ENCODE assay signal across 23 cellular contexts in genomic region chr18:9340472-9340871, GRCh38. TPM values are rescaled to one million over a fixed set of nuclear protein-coding genes. Genes with fewer than 3 reads are reported as not detected.
DNase-seq lines count a peak whose midpoint lies in the region; ATAC-seq, FAIRE-seq and TF ChIP-seq lines count a peak whose summit lies in the region.
"Had no signal": no experiment of that assay in that cellular context is flagged by ENCODE, and none has a peak within 500 bp of the region (broad histone marks: within the 10 kb centered on the region; RNA-seq: fewer than 3 reads in every experiment).

No MANE protein-coding gene starts in this region.

- TF ChIP-seq CTCF in GM12864 (IDR thresholded peaks at IDR 0.05; ENCODE audit: low read depth, low read length, missing control alignments) (no peak), GM12878 (IDR thresholded peaks at IDR 0.05 in 2 of 3, conservative IDR thresholded peaks at IDR 0.05 in 1 of 3; ENCODE audit: control insufficient read depth in 2 of 3, extremely low read depth in 1 of 3, insufficient read depth in 1 of 3, low read depth in 3 of 3, low read length in 3 of 3) (no peak), right atrium auricular region (IDR thresholded peaks at IDR 0.05) (no peak)

- SMC1A ChIA-PET in GM12878 (lab: Charles Lee; ENCODE audit: uncharacterized antibody, unreplicated experiment) = interaction anchor here (1.3 to 7.6 kb wide), 2 partner anchors 10 to 173 kb away, joined by 4 to 63 read pairs; no protein-coding TSS in a partner anchor

- RAD21 ChIA-PET in GM12878 (lab: Charles Lee; ENCODE audit: unreplicated experiment) = no interaction called here

- no peak overlapping the region for H3K9ac ChIP-seq in GM12878 (ENCODE audit: control insufficient read depth, insufficient read depth, low read length)
- H3K9ac ChIP-seq: BLaER1 treated with 17β-estradiol and CSF1 and Interleukin-3, amounts not matched to agents 10 nM and 100 nM had no signal

- H3K27me3 ChIP-seq in GM12878 (replicated peaks in 1 of 2; ENCODE audit: control insufficient read depth in 2 of 2, insufficient read depth in 2 of 2, low read length in 1 of 2) (no peaks in the 10 kb centered on the region), right atrium auricular region (no peaks in the 10 kb centered on the region)
- H3K27me3 ChIP-seq: BE2C; BLaER1 treated with 17β-estradiol and CSF1 and Interleukin-3, amounts not matched to agents 10 nM and 100 nM had no signal

- TF ChIP-seq RAD21 in GM12878 (IDR thresholded peaks at IDR 0.05; ENCODE audit: insufficient read depth, low read depth, low read length) = no peak

- H3K27ac ChIP-seq in GM12878 (ENCODE audit: control insufficient read depth, insufficient read depth) = peak overlapping the region; percentile 20; the same call in 1 of the 2 replicates
- no peak overlapping the region for H3K27ac ChIP-seq in right atrium auricular region
- H3K27ac ChIP-seq: A549; BLaER1 treated with 17β-estradiol and CSF1 and Interleukin-3, amounts not matched to agents 10 nM and 100 nM had no signal

- H3K4me2 ChIP-seq in GM12878 (ENCODE audit: control insufficient read depth, insufficient read depth) = no peak overlapping the region
- H3K4me2 ChIP-seq: A549; BLaER1 treated with 17β-estradiol and CSF1 and Interleukin-3, amounts not matched to agents 10 nM and 100 nM had no signal

- peaks cover 5% of the 10 kb centered on the region; the same call in 1 of the 2 replicates for H3K4me1 ChIP-seq in GM12878 (ENCODE audit: control insufficient read depth, insufficient read depth, low read length)
- H3K4me1 ChIP-seq in right atrium auricular region = peaks cover 0 to 3% of the 10 kb centered on the region in 2 donors
- H3K4me1 ChIP-seq: BE2C, HAP-1 had no signal

- in situ Hi-C loops in GM12878 (cut with MboI) = no loop called here

- H3K9me3 ChIP-seq in GM12878 (replicated peaks; ENCODE audit: control insufficient read depth, insufficient read depth, low read length) (peaks cover 7% of the 10 kb centered on the region; the same call in 2 of the 3 replicates), right atrium auricular region (no peaks in the 10 kb centered on the region)
- H3K9me3 ChIP-seq: A549, BE2C, HAP-1 had no signal

- BruUV-seq in GM12878 (replicated peaks; lab: Mats Ljungman, UMichigan) = no TSS peak

- CTCF ChIA-PET in GM12878 (lab: Yijun Ruan, JAX) = interaction anchor here (1.4 to 2.0 kb wide), 2 partner anchors 10 to 267 kb away, joined by 5 to 6 read pairs; no protein-coding TSS in a partner anchor

- TF ChIP-seq POLR2A in GM12878 (IDR thresholded peaks at IDR 0.05; ENCODE audit: low read depth, low read length) = no peak

- peaks cover 41% of the 10 kb centered on the region for H3K79me2 ChIP-seq in GM12878 (ENCODE audit: control insufficient read depth, insufficient read depth, low read length)

- no peaks in the 10 kb centered on the region for H4K20me1 ChIP-seq in GM12878 (ENCODE audit: control insufficient read depth, insufficient read depth)

- no peak overlapping the region for H2AFZ ChIP-seq in GM12878 (ENCODE audit: control insufficient read depth, low read depth, low read length)

- 74% methylated on average over 6 of the region's 6 CpGs for WGBS in GM12878 (ENCODE audit: insufficient coverage, insufficient replicate concordance, low lambda C conversion rate, missing lambda C conversion rate)

- no peak for FAIRE-seq in GM12878 (lab: Jason Lieb, UNC)
- FAIRE-seq: A549, G401.6, GM12892, H54 had no signal

- ATAC-seq in HG02870 (IDR thresholded peaks at IDR 0.05; ENCODE audit: unreplicated experiment) (peak; percentile 35), GM12878 (peak; percentile 42), left ventricle myocardium superior (no peak), HG03175 (IDR thresholded peaks at IDR 0.05; ENCODE audit: unreplicated experiment) (no peak)
- ATAC-seq: A549 had no signal

- peaks cover 0 to 3% of the 10 kb centered on the region in 2 experiments; a peak in 2 of 4 replicates for H3K36me3 ChIP-seq in GM12878 (ENCODE audit: control insufficient read depth in 2 of 2, insufficient read depth in 2 of 2, low read length in 1 of 2)
- H3K36me3 ChIP-seq in right atrium auricular region = peaks cover 18% of the 10 kb centered on the region
- H3K36me3 ChIP-seq: BE2C had no signal

- POLR2A ChIA-PET in GM12878 (lab: Charles Lee) = interaction anchor here (1.5 kb wide), 1 partner anchor 11 kb away, joined by 5 read pairs; no protein-coding TSS in a partner anchor

- H3K4me3 ChIP-seq in GM12864 (ENCODE audit: low read depth, low read length) = no peak overlapping the region
- H3K4me3 ChIP-seq in GM12878 = no peak overlapping the region
- H3K4me3 ChIP-seq in right atrium auricular region = no peak overlapping the region
- H3K4me3 ChIP-seq: A549; BLaER1 treated with 17β-estradiol and CSF1 and Interleukin-3, amounts not matched to agents 10 nM and 100 nM; HAP-1 had no signal

- DNase-seq in GM12864 (ENCODE audit: low read depth) = peak; percentile 36
- no peak for DNase-seq in GM12878 (ENCODE audit: low read depth, low spot score)
- peak; percentile 34 for DNase-seq in putamen (ENCODE audit: low spot score)
- no peak for DNase-seq in right atrium auricular region (ENCODE audit: low spot score)
- no peak for DNase-seq in left ventricle myocardium superior
- DNase-seq: 8988T; ACHN; AML-193; BE2C; CD4-positive, alpha-beta memory T cell; COR-L47; DMS153; DND-41; GOT3; HFFc6 had no signal

- intact Hi-C loops in GM12878 (cut with micrococcal nuclease; ENCODE audit: unreplicated experiment) = no loop called here
- intact Hi-C loops in left ventricle myocardium superior (cut with micrococcal nuclease) = no loop called here

- TF ChIP-seq EP300 in GM12878 (IDR thresholded peaks at IDR 0.05; ENCODE audit: borderline replicate concordance in 1 of 2, control insufficient read depth in 1 of 2, low read depth in 2 of 2, low read length in 2 of 2) = no peak

TF ChIP-seq in GM12878, 131 proteins besides CTCF, POLR2A, EP300 and RAD21:
- TF ChIP-seq POU2F2 (IDR thresholded peaks at IDR 0.05; ENCODE audit: borderline replicate concordance, low read depth, low read length) (peak; percentile 44; the same call in 1 of the 3 replicates), ZNF207 (IDR thresholded peaks at IDR 0.05; ENCODE audit: borderline replicate concordance) (no peak)
TF ChIP-seq in GM12878: peak in this region for 1.

RNA-seq across cellular contexts. Expression of gene TWSG1, which starts 5.9 kb away (rescaled TPM):
- 84.2 and 88.5 TPM in 2 replicates for total RNA-seq in GM12878 (2013; cell fraction: nucleolus; rRNA removed)
- total RNA-seq in GM12878 (2014; rRNA removed) = 27.3 and 36.7 TPM in 2 replicates
- total RNA-seq in GM12878 (2014; rRNA removed; fragmentation: Illumina TruSeq; extraction: Trizol) = 29.2 and 31.0 TPM in 2 replicates
- 29.7 and 31.3 TPM in 2 replicates for total RNA-seq in GM12878 (2021)
- polyA plus RNA-seq in GM12878 (2011; ENCODE audit: low read depth) = 13.2 TPM
- 24.2 and 28.7 TPM in 2 replicates for polyA plus RNA-seq in GM12878 (2011; rRNA removed)
- polyA plus RNA-seq in GM12878 (2011; cell fraction: cytosol; rRNA removed) = 15.6 and 17.9 TPM in 2 replicates
- 6.7 and 6.9 TPM in 2 replicates for polyA plus RNA-seq in GM12878 (2011; cell fraction: nucleus; rRNA removed)
- 20.9 and 24.4 TPM in 2 replicates for polyA plus RNA-seq in GM12878 (2012)
- 28.1 and 37.3 TPM in 2 replicates for polyA plus RNA-seq in GM12878 (2014; fragmentation: Illumina TruSeq; extraction: Trizol)
- 10 to 100 TPM; 11.1 to 11.4 TPM for polyA plus RNA-seq in GM12878 (2014; fragmentation: Nextera tagmentation; extraction: Ambion mirVana)
- polyA plus RNA-seq in GM12878 (2014; rRNA removed) = 14.7 and 17.6 TPM in 2 replicates
- 10 to 100 TPM; 43.5 to 45.1 TPM for polyA plus RNA-seq in GM12878 (2016; fragmentation: Nextera tagmentation; extraction: Ambion mirVana)
- 36.0 and 47.6 TPM in 2 replicates for polyA minus RNA-seq in GM12878 (2011; rRNA and poly(A)+ RNA removed)
- polyA minus RNA-seq in GM12878 (2011; cell fraction: cytosol; rRNA and poly(A)+ RNA removed) = 12.0 and 13.9 TPM in 2 replicates
- 4.1 and 7.4 TPM in 2 replicates for polyA minus RNA-seq in GM12878 (2011; cell fraction: nucleus; rRNA and poly(A)+ RNA removed)
- total RNA-seq in right atrium auricular region = 10 to 100 TPM; 14.7 to 16.6 TPM
- 10.0 TPM for total RNA-seq in left ventricle myocardium superior

Comparison
In these comparisons a context has a peak if more than half of its experiments do, and no peak if none do; other contexts are left out.
1. DNase-seq: peak in GM12864 (single experiment) and putamen (single experiment); none in GM12878 (single experiment), right atrium auricular region (single experiment) and left ventricle myocardium superior (single experiment).
2. ATAC-seq: peak in HG02870 (single experiment) and GM12878 (single experiment); none in left ventricle myocardium superior (single experiment) and HG03175 (single experiment).